In the genomic region with DNA sequence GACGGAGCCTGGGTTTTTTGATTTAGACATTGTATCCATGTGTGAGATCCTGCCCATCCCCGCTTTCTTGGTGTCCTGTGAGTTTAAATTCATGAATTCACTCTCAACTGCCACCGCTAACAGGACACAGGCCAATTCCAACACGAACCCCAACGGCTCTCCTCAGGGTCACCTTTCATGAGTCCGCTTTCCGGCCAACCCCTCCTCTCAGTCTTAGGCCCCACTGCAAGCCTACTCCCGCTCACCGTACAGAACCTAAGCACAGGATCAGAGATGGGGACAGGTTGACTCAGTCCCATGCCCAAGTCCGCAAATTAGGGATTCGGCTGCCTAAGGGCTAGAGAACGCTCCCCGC, we compare ENCODE assay signal across 8 cellular contexts. TPM values are rescaled to one million over a fixed set of nuclear protein-coding genes. Genes with fewer than 3 reads are reported as not detected.
DNase-seq lines count a peak whose midpoint lies in the region; ATAC-seq and TF ChIP-seq lines count a peak whose summit lies in the region.

No MANE protein-coding gene starts in this region.

- intact Hi-C loops in PC-9 (cut with micrococcal nuclease; ENCODE audit: unreplicated experiment): loop anchor here (10.0 kb wide), 1 partner anchor 118 kb away; no protein-coding TSS in a partner anchor

- no peaks in the 10 kb centered on the region for H4K20me1 ChIP-seq in PC-9 (ENCODE audit: insufficient read depth)

- peaks cover 9% of the 10 kb centered on the region; the same call in 1 of the 2 replicates for H3K4me1 ChIP-seq in PC-9 (replicated peaks; ENCODE audit: insufficient read depth)
- H3K4me1 ChIP-seq in skeletal muscle satellite cell (ENCODE audit: control insufficient read depth, insufficient read depth, low read length): peaks cover 11% of the 10 kb centered on the region

- H3F3A ChIP-seq in PC-9 (ENCODE audit: insufficient read depth, low read depth): no peaks in the 10 kb centered on the region

- no peak overlapping the region for H3K9ac ChIP-seq in skeletal muscle satellite cell (ENCODE audit: low read depth, low read length)

- TF ChIP-seq CTCF in PC-9 (conservative IDR thresholded peaks at IDR 0.05) (no peak), fibroblast of pulmonary artery (IDR thresholded peaks at IDR 0.05; ENCODE audit: low read length, missing control alignments) (no peak), GM13977 (IDR thresholded peaks at IDR 0.05; ENCODE audit: extremely low read depth, insufficient read depth, missing control alignments) (no peak)

- H3K27me3 ChIP-seq in PC-9 (ENCODE audit: insufficient read depth, low read depth) (no peaks in the 10 kb centered on the region), skeletal muscle satellite cell (ENCODE audit: control insufficient read depth, insufficient read depth, low read length) (no peaks in the 10 kb centered on the region)

- POLR2A ChIA-PET in PC-9 (lab: Charles Lee; ENCODE audit: unreplicated experiment): interaction anchor here (0.6 to 0.7 kb wide), 2 partner anchors 278 to 844 kb away, joined by 3 to 9 read pairs; no protein-coding TSS in a partner anchor

- DNase-seq in PC-9 (peak in 1 of 2 experiments; percentile 45), fibroblast of pulmonary artery (ENCODE audit: low read depth) (no peak), GM13977 (ENCODE audit: low spot score) (no peak)
- no peak for DNase-seq in stimulated activated naive CD4-positive, alpha-beta T cell (lab: John Stamatoyannopoulos, UW)

- in situ Hi-C loops in GM13977 (cut with MboI; ENCODE audit: low pct_unique_long_range_greater_than_20kb, low sequenced_read_pairs, unreplicated experiment): no loop called here

- H2AFZ ChIP-seq in PC-9: peak overlapping the region; percentile 94; the same call in 1 of the 2 replicates

- ATAC-seq in GM21367 (IDR thresholded peaks at IDR 0.05; ENCODE audit: unreplicated experiment) (peak; percentile 23), HG03097 (IDR thresholded peaks at IDR 0.05; ENCODE audit: low FRiP score, unreplicated experiment) (no peak), GM21381 (IDR thresholded peaks at IDR 0.05; ENCODE audit: unreplicated experiment) (no peak)

- no peak overlapping the region for H3K27ac ChIP-seq in PC-9

- H3K36me3 ChIP-seq in PC-9 (ENCODE audit: low read depth): no peaks in the 10 kb centered on the region
- H3K36me3 ChIP-seq in skeletal muscle satellite cell (ENCODE audit: insufficient read depth, low read length): no peaks in the 10 kb centered on the region

- H3K9me3 ChIP-seq in PC-9 (ENCODE audit: insufficient read depth, low read depth): no peaks in the 10 kb centered on the region
- no peaks in the 10 kb centered on the region for H3K9me3 ChIP-seq in skeletal muscle satellite cell (replicated peaks; ENCODE audit: low read length)

- H3K4me2 ChIP-seq in PC-9: peak overlapping the region; percentile 95
- H3K4me2 ChIP-seq in skeletal muscle satellite cell (ENCODE audit: low read length): peak overlapping the region; percentile 90

- H3K4me3 ChIP-seq in PC-9: peak overlapping the region; percentile 97; the same call in 1 of the 2 replicates
- H3K4me3 ChIP-seq in fibroblast of pulmonary artery (replicated peaks; ENCODE audit: low read depth, low read length): peak overlapping the region; percentile 77
- peak overlapping the region; percentile 83 for H3K4me3 ChIP-seq in skeletal muscle satellite cell (ENCODE audit: low read length)

- no TSS peak for BruUV-seq in PC-9 (replicated peaks; lab: Mats Ljungman, UMichigan)

- CTCF ChIA-PET in PC-9 (lab: Charles Lee): interaction anchor here (0.7 kb wide), 1 partner anchor 248 kb away, joined by 10 read pairs; no protein-coding TSS in a partner anchor

- H3K9me2 ChIP-seq in PC-9 (ENCODE audit: insufficient read depth): no peaks in the 10 kb centered on the region

- H3K79me2 ChIP-seq in PC-9 (ENCODE audit: low read depth): no peaks in the 10 kb centered on the region

RNA-seq across cellular contexts. Expression of gene SCP2, which starts 0.2 kb away (rescaled TPM):
- total RNA-seq in PC-9 (2021): 87.8 and 95.8 TPM in 2 replicates
- total RNA-seq in skeletal muscle satellite cell (2012; rRNA removed): 87.6 and 119 TPM in 2 replicates

RNA-seq across cellular contexts. Expression of gene ECHDC2, which starts 5.3 kb away (rescaled TPM):
- total RNA-seq in PC-9 (2021): 78.4 and 80.0 TPM in 2 replicates
- 5.5 and 11.9 TPM in 2 replicates for total RNA-seq in skeletal muscle satellite cell (2012; rRNA removed)
